In the genomic region with DNA sequence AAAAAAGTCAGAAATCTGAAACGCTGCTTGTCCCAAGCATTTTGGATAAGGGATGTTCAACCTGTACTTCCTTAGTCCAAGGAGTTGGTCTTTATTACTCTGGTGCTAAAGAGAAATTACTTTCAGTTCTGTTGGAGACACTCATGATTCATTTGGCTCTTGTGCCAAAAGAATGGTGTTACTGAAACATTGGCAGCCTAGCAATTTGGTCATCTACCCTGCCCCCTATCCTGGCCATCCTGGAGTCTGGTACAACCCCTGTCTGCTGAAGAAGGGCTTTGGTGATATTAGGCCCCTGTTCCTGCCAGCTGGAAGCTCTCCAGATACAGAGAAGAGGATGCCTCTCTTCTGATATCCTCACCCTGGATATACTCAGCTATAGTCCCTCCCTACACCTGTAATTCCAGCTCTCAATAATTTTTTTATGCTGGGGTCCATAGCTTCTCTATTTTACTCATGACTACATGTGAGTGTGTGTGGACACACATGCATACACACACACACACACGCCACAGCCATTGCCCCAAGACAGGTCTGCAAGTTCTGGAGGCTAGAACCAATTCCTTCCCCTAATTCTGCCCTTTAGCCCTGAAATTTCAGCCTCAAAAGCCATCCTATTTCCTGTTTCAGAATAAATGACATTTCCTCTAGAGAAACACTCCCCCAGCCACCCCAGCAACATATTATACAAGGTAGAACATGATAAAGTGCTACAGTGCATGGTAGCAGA, we compare ENCODE assay signal across 22 cellular contexts. TPM values are rescaled to one million over a fixed set of nuclear protein-coding genes. Genes with fewer than 3 reads are reported as not detected.
"Had no signal": no experiment of that assay in that cellular context is flagged by ENCODE, and none has a peak within 500 bp of the region (broad histone marks: within the 10 kb centered on the region; RNA-seq: fewer than 3 reads in every experiment).

No MANE protein-coding gene starts in this region.

- H3K9me3 Mint-ChIP-seq: activated CD4-positive, alpha-beta T cell treated with anti-CD3 and anti-CD28 coated beads, Interleukin-2, amount 10 ng/mL, durations not matched to agents 24 days and 14 days had no signal

- H3K9me3 ChIP-seq: gastrocnemius medialis, right atrium auricular region had no signal

- H3K4me3 Mint-ChIP-seq: activated CD4-positive, alpha-beta T cell treated with anti-CD3 and anti-CD28 coated beads, Interleukin-2, amount 10 ng/mL, durations not matched to agents 24 days and 14 days; activated naive CD8-positive, alpha-beta T cell treated with anti-CD3 and anti-CD28 coated beads for 36 hours; immature natural killer cell; nephron progenitor cell had no signal

- H3K27ac Mint-ChIP-seq: activated CD4-positive, alpha-beta T cell treated with anti-CD3 and anti-CD28 coated beads, Interleukin-2, amount 10 ng/mL, durations not matched to agents 24 days and 14 days; activated naive CD8-positive, alpha-beta T cell treated with anti-CD3 and anti-CD28 coated beads for 36 hours; immature natural killer cell; nephron progenitor cell had no signal

- H3K36me3 Mint-ChIP-seq: activated naive CD8-positive, alpha-beta T cell treated with anti-CD3 and anti-CD28 coated beads for 36 hours; immature natural killer cell had no signal

- H3K4me3 ChIP-seq: gastrocnemius medialis, heart left ventricle, right atrium auricular region, skin epidermis, tibial nerve had no signal

- DNase-seq: activated CD4-positive, alpha-beta T cell treated with anti-CD3 and anti-CD28 coated beads, Interleukin-2, amount 10 ng/mL, durations not matched to agents 24 days and 14 days; activated CD4-positive, CD25-positive, alpha-beta regulatory T cell; activated CD8-positive, alpha-beta memory T cell treated with anti-CD3 and anti-CD28 coated beads, Interleukin-2, amount 50 U/mL, for 48 hours; activated naive CD8-positive, alpha-beta T cell treated with anti-CD3 and anti-CD28 coated beads for 36 hours; brain microvascular endothelial cell; cerebellar nuclear complex; effector memory CD4-positive, alpha-beta T cell; gastrocnemius medialis; heart left ventricle; immature natural killer cell; nephron progenitor cell; occipital lobe; stimulated activated CD4-positive, alpha-beta T cell treated with anti-CD3 and anti-CD28 coated beads, Interleukin-15, amount 100 ng/mL, for 24 hours; stimulated activated CD4-positive, alpha-beta T cell treated with anti-CD3 and anti-CD28 coated beads, Interleukin-4, amount 100 ng/mL, for 1 hour; stimulated activated naive CD4-positive, alpha-beta T cell; substantia nigra; T-helper 2 cell had no signal

- H3K4me1 ChIP-seq: gastrocnemius medialis, heart left ventricle, right atrium auricular region, tibial nerve had no signal

- H3K27me3 Mint-ChIP-seq: activated CD4-positive, alpha-beta T cell treated with anti-CD3 and anti-CD28 coated beads, Interleukin-2, amount 10 ng/mL, durations not matched to agents 24 days and 14 days had no signal

- H3K27ac ChIP-seq: brain microvascular endothelial cell, gastrocnemius medialis, heart left ventricle, right atrium auricular region, skin epidermis, tibial nerve had no signal

- ATAC-seq: gastrocnemius medialis, heart left ventricle had no signal

- H3K27me3 ChIP-seq: brain microvascular endothelial cell, gastrocnemius medialis, heart left ventricle, right atrium auricular region, tibial nerve had no signal

- H3K4me1 Mint-ChIP-seq: activated CD4-positive, alpha-beta T cell treated with anti-CD3 and anti-CD28 coated beads, Interleukin-2, amount 10 ng/mL, durations not matched to agents 24 days and 14 days; activated naive CD8-positive, alpha-beta T cell treated with anti-CD3 and anti-CD28 coated beads for 36 hours; immature natural killer cell; nephron progenitor cell had no signal

- H3K36me3 ChIP-seq: brain microvascular endothelial cell, gastrocnemius medialis, heart left ventricle, right atrium auricular region, tibial nerve had no signal

RNA-seq across cellular contexts. Expression of a gene that starts 40.0 kb away (rescaled TPM):
- total RNA-seq: activated CD4-positive, alpha-beta T cell treated with anti-CD3 and anti-CD28 coated beads, Interleukin-2, amount 10 ng/mL, durations not matched to agents 24 days and 14 days; activated naive CD8-positive, alpha-beta T cell treated with anti-CD3 and anti-CD28 coated beads for 36 hours; gastrocnemius medialis; heart left ventricle; lower leg skin; occipital lobe; posterior vena cava; right atrium auricular region; tibial nerve had no signal
